ENCODE assay signal across 11 cellular contexts in genomic region chr1:113813218-113813617, GRCh38. TPM values are rescaled to one million over a fixed set of nuclear protein-coding genes. Genes with fewer than 3 reads are reported as not detected.
DNase-seq lines count a peak whose midpoint lies in the region; ATAC-seq and TF ChIP-seq lines count a peak whose summit lies in the region.
"Had no signal": no experiment of that assay in that cellular context is flagged by ENCODE, and none has a peak within 500 bp of the region (broad histone marks: within the 10 kb centered on the region; RNA-seq: fewer than 3 reads in every experiment).

No MANE protein-coding gene starts in this region.

- no peak for TF ChIP-seq CTCF in SU-DHL-6 (IDR thresholded peaks at IDR 0.05; ENCODE audit: insufficient read depth, low read length, poor library complexity, severe bottlenecking)
- TF ChIP-seq CTCF in MM.1S (IDR thresholded peaks at IDR 0.05; ENCODE audit: low read length) = no peak

- H3K4me2 ChIP-seq in SU-DHL-6 (ENCODE audit: low read depth, low read length, poor library complexity, severe bottlenecking) (peak overlapping the region; percentile 97), MM.1S (ENCODE audit: low read depth, low read length) (no peak overlapping the region)

- H3K4me1 ChIP-seq in iPS-20b (ENCODE audit: insufficient read depth, low read length) (peaks cover 4% of the 10 kb centered on the region; the same call in 1 of the 2 replicates), MM.1S (ENCODE audit: low read length) (no peaks in the 10 kb centered on the region)

- peaks cover 36% of the 10 kb centered on the region for H3K79me2 ChIP-seq in SU-DHL-6 (ENCODE audit: insufficient read depth, low read length)
- H3K79me2 ChIP-seq in MM.1S (ENCODE audit: low read length) = peaks cover 36% of the 10 kb centered on the region

- ATAC-seq in activated CD8-positive, alpha-beta memory T cell treated with anti-CD3 and anti-CD28 coated beads, Interleukin-2, amount 10 ng/mL, durations not matched to agents 7 days and 5 days = no peak
- ATAC-seq in stimulated activated naive CD8-positive, alpha-beta T cell treated with anti-CD3 and anti-CD28 coated beads, Interleukin-15, amount 100 ng/mL, for 72 hours = no peak

- H3K4me3 ChIP-seq in SU-DHL-6 (ENCODE audit: insufficient read depth, low read length, poor library complexity, severe bottlenecking) = peak overlapping the region; percentile 55
- no peak overlapping the region for H3K4me3 ChIP-seq in iPS-20b (ENCODE audit: low read length)
- H3K4me3 ChIP-seq in MM.1S (ENCODE audit: low read length) = no peak overlapping the region

- CTCF ChIA-PET in activated CD8-positive, alpha-beta memory T cell treated with anti-CD3 and anti-CD28 coated beads, Interleukin-2, amount 10 ng/mL, durations not matched to agents 7 days and 5 days (lab: Charles Lee) = interaction anchor here (1.4 kb wide), 1 partner anchor 116 kb away, joined by 5 read pairs; the partner anchor contains the start of gene HIPK1

- H3K9me3 Mint-ChIP-seq in activated CD8-positive, alpha-beta memory T cell treated with anti-CD3 and anti-CD28 coated beads, Interleukin-2, amount 10 ng/mL, durations not matched to agents 7 days and 5 days (ENCODE audit: low read depth) = no peaks in the 10 kb centered on the region
- no peaks in the 10 kb centered on the region for H3K9me3 Mint-ChIP-seq in stimulated activated naive CD8-positive, alpha-beta T cell treated with anti-CD3 and anti-CD28 coated beads, Interleukin-15, amount 100 ng/mL, for 72 hours

- no peaks in the 10 kb centered on the region for H3K9me2 ChIP-seq in SU-DHL-6 (replicated peaks; ENCODE audit: insufficient read depth, low read length)
- no peaks in the 10 kb centered on the region for H3K9me2 ChIP-seq in MM.1S (replicated peaks; ENCODE audit: insufficient read depth, low read length)

- H3K27me3 ChIP-seq in SU-DHL-6 (ENCODE audit: low read length) (no peaks in the 10 kb centered on the region), iPS-20b (ENCODE audit: insufficient read depth, low read length) (no peaks in the 10 kb centered on the region), MM.1S (replicated peaks; ENCODE audit: insufficient read depth, low read length) (no peaks in the 10 kb centered on the region)
- H3K27me3 ChIP-seq: uterus had no signal

- H4K20me1 ChIP-seq in SU-DHL-6 (ENCODE audit: low read depth, low read length) = no peaks in the 10 kb centered on the region
- H4K20me1 ChIP-seq in MM.1S (ENCODE audit: insufficient read depth, low read length) = no peaks in the 10 kb centered on the region

- H2AFZ ChIP-seq in SU-DHL-6 (ENCODE audit: low read depth, low read length, severe bottlenecking) (peak overlapping the region; percentile 69), MM.1S (ENCODE audit: low read length) (no peak overlapping the region)

- H3K27me3 Mint-ChIP-seq in activated CD8-positive, alpha-beta memory T cell treated with anti-CD3 and anti-CD28 coated beads, Interleukin-2, amount 10 ng/mL, durations not matched to agents 7 days and 5 days = no peaks in the 10 kb centered on the region
- no peaks in the 10 kb centered on the region for H3K27me3 Mint-ChIP-seq in stimulated activated naive CD8-positive, alpha-beta T cell treated with anti-CD3 and anti-CD28 coated beads, Interleukin-15, amount 100 ng/mL, for 72 hours

- H3K36me3 Mint-ChIP-seq in activated CD8-positive, alpha-beta memory T cell treated with anti-CD3 and anti-CD28 coated beads, Interleukin-2, amount 10 ng/mL, durations not matched to agents 7 days and 5 days = peaks cover 33% of the 10 kb centered on the region

- H3K36me3 ChIP-seq in SU-DHL-6 (ENCODE audit: low read length) (peaks cover 10% of the 10 kb centered on the region; the same call in 1 of the 2 replicates), iPS-20b (ENCODE audit: insufficient read depth, low read depth, low read length) (no peaks in the 10 kb centered on the region), MM.1S (replicated peaks; ENCODE audit: insufficient read depth, low read length) (no peaks in the 10 kb centered on the region)
- H3K36me3 ChIP-seq: uterus had no signal

- peak overlapping the region; percentile 76 for H3K9ac ChIP-seq in SU-DHL-6 (ENCODE audit: low read length)
- H3K9ac ChIP-seq in iPS-20b (ENCODE audit: low read depth, low read length) = peak overlapping the region; percentile 89; the same call in 1 of the 2 replicates
- no peak overlapping the region for H3K9ac ChIP-seq in MM.1S (ENCODE audit: low read length)

- H3K27ac Mint-ChIP-seq in activated CD8-positive, alpha-beta memory T cell treated with anti-CD3 and anti-CD28 coated beads, Interleukin-2, amount 10 ng/mL, durations not matched to agents 7 days and 5 days = peak overlapping the region; percentile 92
- H3K27ac Mint-ChIP-seq in stimulated activated naive CD8-positive, alpha-beta T cell treated with anti-CD3 and anti-CD28 coated beads, Interleukin-15, amount 100 ng/mL, for 72 hours = peak overlapping the region; percentile 94 to 98

- H3F3A ChIP-seq in SU-DHL-6 (ENCODE audit: insufficient read depth) (peaks cover 29% of the 10 kb centered on the region), MM.1S (ENCODE audit: insufficient read depth, low read length) (no peaks in the 10 kb centered on the region)

- H3K9me3 ChIP-seq in SU-DHL-6 (ENCODE audit: insufficient read depth, low read length) (no peaks in the 10 kb centered on the region), iPS-20b (ENCODE audit: insufficient read depth, low read depth, low read length) (no peaks in the 10 kb centered on the region), MM.1S (replicated peaks; ENCODE audit: insufficient read depth, low read length) (no peaks in the 10 kb centered on the region)
- H3K9me3 ChIP-seq: uterus had no signal

- no peak overlapping the region for H3K4me3 Mint-ChIP-seq in activated CD8-positive, alpha-beta memory T cell treated with anti-CD3 and anti-CD28 coated beads, Interleukin-2, amount 10 ng/mL, durations not matched to agents 7 days and 5 days
- peak overlapping the region; percentile 45 to 98 for H3K4me3 Mint-ChIP-seq in stimulated activated naive CD8-positive, alpha-beta T cell treated with anti-CD3 and anti-CD28 coated beads, Interleukin-15, amount 100 ng/mL, for 72 hours

- H3K4me1 Mint-ChIP-seq in activated CD8-positive, alpha-beta memory T cell treated with anti-CD3 and anti-CD28 coated beads, Interleukin-2, amount 10 ng/mL, durations not matched to agents 7 days and 5 days = peaks cover 28% of the 10 kb centered on the region
- peaks cover 31% of the 10 kb centered on the region for H3K4me1 Mint-ChIP-seq in stimulated activated naive CD8-positive, alpha-beta T cell treated with anti-CD3 and anti-CD28 coated beads, Interleukin-15, amount 100 ng/mL, for 72 hours

- H3K27ac ChIP-seq in SU-DHL-6 (ENCODE audit: low read depth, low read length) (peak overlapping the region; percentile 96), iPS-20b (ENCODE audit: low read length) (peak overlapping the region; percentile 63), MM.1S (ENCODE audit: low read length) (no peak overlapping the region)

- DNase-seq in activated CD8-positive, alpha-beta memory T cell treated with anti-CD3 and anti-CD28 coated beads, Interleukin-2, amount 10 ng/mL, durations not matched to agents 7 days and 5 days = no peak
- DNase-seq in activated CD8-positive, alpha-beta memory T cell treated with anti-CD3 and anti-CD28 coated beads for 24 hours = no peak
- DNase-seq in stimulated activated naive CD8-positive, alpha-beta T cell treated with anti-CD3 and anti-CD28 coated beads, Interleukin-15, amount 100 ng/mL, for 72 hours = no peak
- DNase-seq in MM.1S (no peak), Ammon's horn (ENCODE audit: low spot score) (no peak), NOMO-1 (lab: John Stamatoyannopoulos, UW; ENCODE audit: unreplicated experiment in 2 of 2) (no peak)
- DNase-seq: T-helper 9 cell had no signal

RNA-seq across cellular contexts. Expression of gene RSBN1, which starts 0.9 kb away (rescaled TPM):
- total RNA-seq in activated CD8-positive, alpha-beta memory T cell treated with anti-CD3 and anti-CD28 coated beads, Interleukin-2, amount 10 ng/mL, durations not matched to agents 7 days and 5 days = 10 to 100 TPM; 23.7 to 24.9 TPM

RNA-seq across cellular contexts. Expression of gene PHTF1, which starts 53.9 kb away (rescaled TPM):
- total RNA-seq in activated CD8-positive, alpha-beta memory T cell treated with anti-CD3 and anti-CD28 coated beads, Interleukin-2, amount 10 ng/mL, durations not matched to agents 7 days and 5 days = 10 to 100 TPM; 27.8 to 30.4 TPM

RNA-seq across cellular contexts. Expression of gene PTPN22, which starts 58.3 kb away (rescaled TPM):
- total RNA-seq in activated CD8-positive, alpha-beta memory T cell treated with anti-CD3 and anti-CD28 coated beads, Interleukin-2, amount 10 ng/mL, durations not matched to agents 7 days and 5 days = 100 to 1,000 TPM; 112 to 133 TPM
- total RNA-seq: H1 had no signal
